In genomic region chr5:52727001-52727400, GRCh38 we compare ENCODE assay signal across 14 cellular contexts.
DNase-seq lines count a peak whose midpoint lies in the region; ATAC-seq and TF ChIP-seq lines count a peak whose summit lies in the region.
"Had no signal": no experiment of that assay in that cellular context is flagged by ENCODE, and none has a peak within 500 bp of the region (broad histone marks: within the 10 kb centered on the region; RNA-seq: fewer than 3 reads in every experiment).

No MANE protein-coding gene starts in this region.

- H3K4me3 Mint-ChIP-seq in activated naive CD4-positive, alpha-beta T cell treated with anti-CD3 and anti-CD28 coated beads, Interleukin-2, amount 50 U/mL, for 24 hours, result peak overlapping the region; percentile 51
- peak overlapping the region; percentile 51 for H3K4me3 Mint-ChIP-seq in T-helper 17 cell

- H2BK12ac ChIP-seq in neuronal stem cell (ENCODE audit: low read length), result no peak overlapping the region

- H3K36me3 Mint-ChIP-seq in activated naive CD4-positive, alpha-beta T cell treated with anti-CD3 and anti-CD28 coated beads, Interleukin-2, amount 50 U/mL, for 24 hours, result peaks cover 6% of the 10 kb centered on the region
- no peaks in the 10 kb centered on the region for H3K36me3 Mint-ChIP-seq in T-helper 17 cell (ENCODE audit: low read depth)

- H3K14ac ChIP-seq in neuronal stem cell (ENCODE audit: low read length), result no peak overlapping the region

- H3K9me3 ChIP-seq in T-helper 17 cell (ENCODE audit: control insufficient read depth, low read length, poor library complexity, severe bottlenecking) (no peaks in the 10 kb centered on the region), spleen (no peaks in the 10 kb centered on the region), neuronal stem cell (replicated peaks in 1 of 2; ENCODE audit: control insufficient read depth in 2 of 2, insufficient read depth in 1 of 2, low read depth in 1 of 2, low read length in 2 of 2) (no peaks in the 10 kb centered on the region)
- H3K9me3 ChIP-seq: ascending aorta had no signal

- no peak overlapping the region for H4K8ac ChIP-seq in neuronal stem cell (ENCODE audit: low read depth, low read length)

- H3K4me2 ChIP-seq in neuronal stem cell (ENCODE audit: insufficient read depth, low read length, poor library complexity, severe bottlenecking), result no peak overlapping the region

- H3K9me3 Mint-ChIP-seq in activated naive CD4-positive, alpha-beta T cell treated with anti-CD3 and anti-CD28 coated beads, Interleukin-2, amount 50 U/mL, for 24 hours, result peaks cover 6% of the 10 kb centered on the region

- intact Hi-C loops in spleen (cut with DNase I; ENCODE audit: low total_unique reads), result no loop called here

- no peaks in the 10 kb centered on the region for H3K27me3 Mint-ChIP-seq in activated naive CD4-positive, alpha-beta T cell treated with anti-CD3 and anti-CD28 coated beads, Interleukin-2, amount 50 U/mL, for 24 hours
- no peaks in the 10 kb centered on the region for H3K27me3 Mint-ChIP-seq in T-helper 17 cell

- no peaks in the 10 kb centered on the region for H3K36me3 ChIP-seq in spleen
- no peaks in the 10 kb centered on the region for H3K36me3 ChIP-seq in neuronal stem cell (replicated peaks in 1 of 2; ENCODE audit: control insufficient read depth in 2 of 2, insufficient read depth in 2 of 2, low read length in 2 of 2)
- H3K36me3 ChIP-seq: ascending aorta had no signal

- H3K4me1 ChIP-seq in spleen (peaks cover 20 to 49% (median 39%) of the 10 kb centered on the region in 6 donors), neuronal stem cell (ENCODE audit: control insufficient read depth in 2 of 2, insufficient read depth in 1 of 2, low read depth in 1 of 2, low read length in 2 of 2) (no peaks in the 10 kb centered on the region)

- H2AFZ ChIP-seq in neuronal stem cell (ENCODE audit: low read length), result no peak overlapping the region

- H3K4ac ChIP-seq in neuronal stem cell (ENCODE audit: low read length), result no peak overlapping the region

- H2BK5ac ChIP-seq in neuronal stem cell (ENCODE audit: low read length), result no peak overlapping the region

- no peak overlapping the region for H2BK120ac ChIP-seq in neuronal stem cell (ENCODE audit: low read depth, low read length)

- H3K27ac Mint-ChIP-seq in activated naive CD4-positive, alpha-beta T cell treated with anti-CD3 and anti-CD28 coated beads, Interleukin-2, amount 50 U/mL, for 24 hours, result peak overlapping the region; percentile 11
- H3K27ac Mint-ChIP-seq in T-helper 17 cell, result peak overlapping the region; percentile 94

- no peak overlapping the region for H3K18ac ChIP-seq in neuronal stem cell (ENCODE audit: low read length)

- H2AK5ac ChIP-seq in neuronal stem cell (ENCODE audit: low read depth, low read length), result no peak overlapping the region

- H3K23ac ChIP-seq in neuronal stem cell (ENCODE audit: low read depth, low read length, poor library complexity), result no peak overlapping the region

- H4K91ac ChIP-seq in neuronal stem cell (ENCODE audit: low read depth, low read length, poor library complexity), result no peak overlapping the region

- H3K27ac ChIP-seq in spleen (peak overlapping the region; percentile 4 to 86 (median 78)), neuronal stem cell (replicated peaks; ENCODE audit: low read length) (no peak overlapping the region)
- H3K27ac ChIP-seq: RWPE1 had no signal

- no peak overlapping the region for H2BK15ac ChIP-seq in neuronal stem cell (ENCODE audit: low read length)

- no peak for TF ChIP-seq POLR2A in spleen (IDR thresholded peaks at IDR 0.05)

- H3K4me1 Mint-ChIP-seq in activated naive CD4-positive, alpha-beta T cell treated with anti-CD3 and anti-CD28 coated beads, Interleukin-2, amount 50 U/mL, for 24 hours, result peaks cover 69% of the 10 kb centered on the region
- peaks cover 33% of the 10 kb centered on the region for H3K4me1 Mint-ChIP-seq in T-helper 17 cell

- no peaks in the 10 kb centered on the region for H3K79me1 ChIP-seq in neuronal stem cell (ENCODE audit: low read depth, low read length)

- no peak for DNase-seq in activated naive CD4-positive, alpha-beta T cell (lab: John Stamatoyannopoulos, UW)
- DNase-seq in T-helper 17 cell (no peak), fibroblast of villous mesenchyme (ENCODE audit: low read depth) (peak; percentile 52), spleen (no peak), NCI-H1092 (lab: John Stamatoyannopoulos, UW) (no peak), neuronal stem cell (ENCODE audit: low spot score) (no peak)
- DNase-seq: ACHN, head of caudate nucleus, NCI-H1436, NCI-H524 treated with DMSO at 0.1 percent for 48 hours had no signal

- H3K27me3 ChIP-seq in spleen (replicated peaks in 1 of 7) (no peaks in the 10 kb centered on the region), neuronal stem cell (ENCODE audit: control insufficient read depth in 3 of 3, insufficient read depth in 3 of 3, low read depth in 1 of 3, low read length in 3 of 3) (no peaks in the 10 kb centered on the region)
- H3K27me3 ChIP-seq: ascending aorta had no signal

- H3K4me3 ChIP-seq in fibroblast of villous mesenchyme (ENCODE audit: low read depth, low read length) (no peak overlapping the region), spleen (no peak overlapping the region), neuronal stem cell (ENCODE audit: low read length in 2 of 2) (no peak overlapping the region)

- no peak overlapping the region for H3K9ac ChIP-seq in neuronal stem cell (ENCODE audit: low read depth, low read length, poor library complexity)

- TF ChIP-seq CTCF in fibroblast of villous mesenchyme (IDR thresholded peaks at IDR 0.05; ENCODE audit: insufficient read depth, low read depth, low read length) (no peak), spleen (IDR thresholded peaks at IDR 0.05 in 8 of 11, conservative IDR thresholded peaks at IDR 0.05 in 3 of 11) (no peak)

- ATAC-seq in T-helper 17 cell (no peak), GM19023 (IDR thresholded peaks at IDR 0.05; ENCODE audit: unreplicated experiment) (no peak)
